8 cellular contexts compared by ENCODE assay signal in genomic region chr5:115168829-115169391, GRCh38. TPM values are rescaled to one million over a fixed set of nuclear protein-coding genes. Genes with fewer than 3 reads are reported as not detected.
DNase-seq lines count a peak whose midpoint lies in the region; ATAC-seq and TF ChIP-seq lines count a peak whose summit lies in the region.

No MANE protein-coding gene starts in this region.

- H3K4me2 ChIP-seq in GM23338, result peak overlapping the region; percentile 99

- no peaks in the 10 kb centered on the region for H3K4me1 Mint-ChIP-seq in Caco-2 (ENCODE audit: low read depth, unreplicated experiment)
- peaks cover 12% of the 10 kb centered on the region for H3K4me1 Mint-ChIP-seq in GM23338
- H3K4me1 Mint-ChIP-seq in neural crest cell, result peaks cover 14% of the 10 kb centered on the region

- H3K27me3 Mint-ChIP-seq in Caco-2 (ENCODE audit: insufficient read depth, unreplicated experiment) (peaks cover 19% of the 10 kb centered on the region), GM23338 (ENCODE audit: insufficient read depth, low read depth, poor library complexity) (peaks cover 24% of the 10 kb centered on the region), neural crest cell (ENCODE audit: low read depth) (peaks cover 45% of the 10 kb centered on the region)

- H3K36me3 ChIP-seq in Caco-2 (ENCODE audit: control insufficient read depth, insufficient read depth, low read length) (no peaks in the 10 kb centered on the region), GM23338 (ENCODE audit: insufficient read depth) (peaks cover 3% of the 10 kb centered on the region; the same call in 1 of the 2 replicates), esophagus squamous epithelium (no peaks in the 10 kb centered on the region)

- peaks cover 22% of the 10 kb centered on the region for H3K9me3 Mint-ChIP-seq in Caco-2 (ENCODE audit: unreplicated experiment)
- H3K9me3 Mint-ChIP-seq in GM23338, result peaks cover 46% of the 10 kb centered on the region
- H3K9me3 Mint-ChIP-seq in neural crest cell, result peaks cover 9% of the 10 kb centered on the region

- no TSS peak for BruUV-seq in Caco-2 (replicated peaks; lab: Mats Ljungman, UMichigan)

- peaks cover 4% of the 10 kb centered on the region for H3K9me3 ChIP-seq in Caco-2
- peaks cover 0 to 4% (median 0%) of the 10 kb centered on the region in 3 donors for H3K9me3 ChIP-seq in esophagus squamous epithelium

- H3K27ac ChIP-seq in GM23338 (ENCODE audit: low read depth), result 0 out of 2 replicates have a peak overlapping the region, but pooled peaks have one; percentile 74
- peak overlapping the region in 1 of 4 donors; percentile 36 for H3K27ac ChIP-seq in esophagus squamous epithelium

- no peaks in the 10 kb centered on the region for H3K27me3 ChIP-seq in Caco-2 (replicated peaks; ENCODE audit: control insufficient read depth, insufficient read depth, low read length)
- H3K27me3 ChIP-seq in GM23338 (ENCODE audit: insufficient read depth), result peaks cover 45% of the 10 kb centered on the region
- H3K27me3 ChIP-seq in esophagus squamous epithelium, result peaks cover 0 to 92% (median 3%) of the 10 kb centered on the region in 4 donors

- ATAC-seq in GM23338, result peak; percentile 39

- no peak for TF ChIP-seq CTCF in Caco-2 (IDR thresholded peaks at IDR 0.05; ENCODE audit: insufficient read depth in 1 of 2, low read depth in 1 of 2, low read length in 1 of 2, severe bottlenecking in 1 of 2, unreplicated experiment in 1 of 2)
- TF ChIP-seq CTCF in GM23338 (conservative IDR thresholded peaks at IDR 0.05; ENCODE audit: low read depth in 2 of 2), result no peak
- TF ChIP-seq CTCF in esophagus squamous epithelium (IDR thresholded peaks at IDR 0.05), result no peak
- no peak for TF ChIP-seq CTCF in neural crest cell (conservative IDR thresholded peaks at IDR 0.05)

- no peaks in the 10 kb centered on the region for H3F3A ChIP-seq in GM23338 (replicated peaks; ENCODE audit: low read depth)

- POLR2A ChIA-PET in Caco-2 (lab: Charles Lee), result no interaction called here

- peak overlapping the region; percentile 98 for H2AFZ ChIP-seq in GM23338

- CTCF ChIA-PET in Caco-2 (lab: Charles Lee), result no interaction called here

- no peaks in the 10 kb centered on the region for H3K9me2 ChIP-seq in GM23338 (ENCODE audit: insufficient read depth)

- H3K79me2 ChIP-seq in GM23338 (replicated peaks; ENCODE audit: insufficient read depth), result peaks cover 19% of the 10 kb centered on the region

- H3K36me3 Mint-ChIP-seq in Caco-2 (ENCODE audit: insufficient read depth, unreplicated experiment) (peaks cover 7% of the 10 kb centered on the region), GM23338 (ENCODE audit: low read depth) (peaks cover 49% of the 10 kb centered on the region), neural crest cell (ENCODE audit: low read depth) (peaks cover 35% of the 10 kb centered on the region)

- peaks cover 5% of the 10 kb centered on the region for H4K20me1 ChIP-seq in GM23338 (replicated peaks; ENCODE audit: insufficient read depth)

- peak in 1 of 2 experiments; percentile 28 for DNase-seq in Caco-2
- DNase-seq in GM23338 (ENCODE audit: low spot score), result peak; percentile 66
- peak; percentile 4 for DNase-seq in SK-MEL-5 (ENCODE audit: low read depth, low spot score)
- no peak for DNase-seq in esophagus squamous epithelium (lab: John Stamatoyannopoulos, UW)
- no peak for DNase-seq in neural crest cell (ENCODE audit: low read depth, low spot score)
- DNase-seq in activated effector memory CD4-positive, alpha-beta T cell treated with Interleukin-2 at 50 U/mL for 16 hours, result no peak
- no peak for DNase-seq in NCI-H1930 (lab: John Stamatoyannopoulos, UW)
- no peak for DNase-seq in retina

- no peak for TF ChIP-seq POLR2A in esophagus squamous epithelium (IDR thresholded peaks at IDR 0.05)

- H3K4me1 ChIP-seq in Caco-2 (peaks cover 7% of the 10 kb centered on the region), GM23338 (ENCODE audit: insufficient read depth) (peaks cover 16% of the 10 kb centered on the region), esophagus squamous epithelium (peaks cover 13 to 28% (median 14%) of the 10 kb centered on the region in 3 donors)

- intact Hi-C loops in Caco-2 (cut with micrococcal nuclease; ENCODE audit: unreplicated experiment) (no loop called here), esophagus squamous epithelium (cut with DNase I) (no loop called here)

- WGBS in esophagus squamous epithelium, 2 donors, result 2 to 4% methylated on average over 15 to 18 of the region's 31 CpGs

- H3K27ac Mint-ChIP-seq in Caco-2 (ENCODE audit: unreplicated experiment) (peak overlapping the region; percentile 59), GM23338 (no peak overlapping the region), neural crest cell (ENCODE audit: unreplicated experiment) (peak overlapping the region; percentile 62)

- in situ Hi-C loops in SK-MEL-5 (cut with HindIII; ENCODE audit: low pct_unique_long_range_greater_than_20kb, low sequenced_read_pairs), result no loop called here

- H3K4me3 Mint-ChIP-seq in Caco-2 (ENCODE audit: unreplicated experiment) (peak overlapping the region; percentile 78), GM23338 (peak overlapping the region; percentile 89), neural crest cell (peak overlapping the region; percentile 92)

- H3K4me3 ChIP-seq in Caco-2 (ENCODE audit: low read depth, low read length), result peak overlapping the region; percentile 44
- peak overlapping the region; percentile 96 for H3K4me3 ChIP-seq in GM23338
- peak overlapping the region; percentile 49 to 84 (median 64) for H3K4me3 ChIP-seq in esophagus squamous epithelium

TF ChIP-seq in GM23338, 12 proteins besides CTCF, POLR2A, EP300 and RAD21 (continues in another document):
- TF ChIP-seq, protein P1, sequence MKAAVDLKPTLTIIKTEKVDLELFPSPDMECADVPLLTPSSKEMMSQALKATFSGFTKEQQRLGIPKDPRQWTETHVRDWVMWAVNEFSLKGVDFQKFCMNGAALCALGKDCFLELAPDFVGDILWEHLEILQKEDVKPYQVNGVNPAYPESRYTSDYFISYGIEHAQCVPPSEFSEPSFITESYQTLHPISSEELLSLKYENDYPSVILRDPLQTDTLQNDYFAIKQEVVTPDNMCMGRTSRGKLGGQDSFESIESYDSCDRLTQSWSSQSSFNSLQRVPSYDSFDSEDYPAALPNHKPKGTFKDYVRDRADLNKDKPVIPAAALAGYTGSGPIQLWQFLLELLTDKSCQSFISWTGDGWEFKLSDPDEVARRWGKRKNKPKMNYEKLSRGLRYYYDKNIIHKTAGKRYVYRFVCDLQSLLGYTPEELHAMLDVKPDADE (IDR thresholded peaks at IDR 0.05), result no peak
- no peak for TF ChIP-seq EZH2phosphoT487 (IDR thresholded peaks at IDR 0.05; ENCODE audit: unreplicated experiment)
- no peak for TF ChIP-seq CREB1 (CRISPR knock-in tag; IDR thresholded peaks at IDR 0.05; ENCODE audit: low read depth)
- no peak for TF ChIP-seq EZH2 (IDR thresholded peaks at IDR 0.05; ENCODE audit: low read depth, unreplicated experiment)
- no peak for TF ChIP-seq JUNB (IDR thresholded peaks at IDR 0.05; ENCODE audit: unreplicated experiment)

RNA-seq across cellular contexts. Expression of gene TRIM36, which starts 0.8 kb away (rescaled TPM):
- total RNA-seq in Caco-2 (2022), result 0.95 and 1.3 TPM in 2 replicates
- 10.1 and 14.1 TPM in 2 replicates for total RNA-seq in GM23338 (2014; rRNA removed; shearing (Covaris generic))
- 4.3 and 4.4 TPM in 2 replicates for polyA plus RNA-seq in GM23338 (2016; fragmentation: Nextera tagmentation; extraction: Ambion mirVana)
- 2.3 and 2.4 TPM in 2 replicates for total RNA-seq in SK-MEL-5 (2014; rRNA removed; shearing (Covaris generic))
- 1.5 and 4.0 TPM in 2 replicates for polyA plus RNA-seq in SK-MEL-5 (2015; cell fraction: cytosol; rRNA removed)
- 5.9 and 7.1 TPM in 2 replicates for polyA plus RNA-seq in SK-MEL-5 (2015; cell fraction: nucleus; rRNA removed)
- under 1 TPM in 3 of 4 donors, not detected in 1; 0.40 to 0.76 (median 0.47) TPM for total RNA-seq in esophagus squamous epithelium
- total RNA-seq in neural crest cell, result 18.9 and 22.9 TPM in 2 replicates

Comparison
In these comparisons a context has a peak if more than half of its experiments do, and no peak if none do; other contexts are left out.
1. DNase-seq: peak in GM23338 (single experiment) and SK-MEL-5 (single experiment); none in esophagus squamous epithelium (single experiment), neural crest cell (single experiment), activated effector memory CD4-positive, alpha-beta T cell treated with Interleukin-2 at 50 U/mL for 16 hours (single experiment), NCI-H1930 (0 of 2) and retina (single experiment).
2. H3K4me3 ChIP-seq: peak in every context shown above with its lines; median percentile 96 in GM23338; 64 in esophagus squamous epithelium; 44 in Caco-2.
3. Peak in every context shown above with its lines, with median percentiles within 50 percentile points of each other: H3K4me3 Mint-ChIP-seq.